Comparison of ENCODE assay signal across 10 cellular contexts in genomic region chr4:113784497-113785254, GRCh38. TPM values are rescaled to one million over a fixed set of nuclear protein-coding genes. Genes with fewer than 3 reads are reported as not detected.
DNase-seq lines count a peak whose midpoint lies in the region; ATAC-seq and TF ChIP-seq lines count a peak whose summit lies in the region.
"Had no signal": no experiment of that assay in that cellular context is flagged by ENCODE, and none has a peak within 500 bp of the region (broad histone marks: within the 10 kb centered on the region; RNA-seq: fewer than 3 reads in every experiment).

No MANE protein-coding gene starts in this region.

- BruUV-seq in MCF 10A (replicated peaks; lab: Mats Ljungman, UMichigan): no TSS peak

- H3K27ac Mint-ChIP-seq in MCF 10A (ENCODE audit: low read depth, unreplicated experiment): peak overlapping the region; percentile 10
- H3K27ac Mint-ChIP-seq in activated naive CD8-positive, alpha-beta T cell treated with anti-CD3 and anti-CD28 coated beads for 36 hours: peak overlapping the region; percentile 6
- H3K27ac Mint-ChIP-seq: CD4-positive, alpha-beta T cell had no signal

- intact Hi-C loops in MCF 10A (cut with micrococcal nuclease): loop anchor here (2.0 to 5.0 kb wide), 3 partner anchors 108 to 594 kb away; partner anchors contain the start of gene ARSJ
- intact Hi-C loops in breast epithelium (cut with DNase I; ENCODE audit: low total_unique reads): no loop called here
- intact Hi-C loops in left ventricle myocardium superior (cut with micrococcal nuclease): loop anchor here (5.0 kb wide), 1 partner anchor 598 kb away; no protein-coding TSS in a partner anchor
- intact Hi-C loops in upper lobe of right lung (cut with DNase I): no loop called here
- intact Hi-C loops in spleen (cut with DNase I; ENCODE audit: low total_unique reads): no loop called here

- no peaks in the 10 kb centered on the region for H3K9me3 Mint-ChIP-seq in MCF 10A (ENCODE audit: unreplicated experiment)
- peaks cover 5% of the 10 kb centered on the region for H3K9me3 Mint-ChIP-seq in activated naive CD8-positive, alpha-beta T cell treated with anti-CD3 and anti-CD28 coated beads for 36 hours
- H3K9me3 Mint-ChIP-seq: CD4-positive, alpha-beta T cell had no signal

- no peaks in the 10 kb centered on the region for H3K27me3 Mint-ChIP-seq in MCF 10A (ENCODE audit: insufficient read depth, unreplicated experiment)
- no peaks in the 10 kb centered on the region for H3K27me3 Mint-ChIP-seq in activated naive CD8-positive, alpha-beta T cell treated with anti-CD3 and anti-CD28 coated beads for 36 hours
- H3K27me3 Mint-ChIP-seq: CD4-positive, alpha-beta T cell had no signal

- ATAC-seq in left ventricle myocardium superior (peak; percentile 87), upper lobe of right lung (peak; percentile 88), HG02884 (IDR thresholded peaks at IDR 0.05; ENCODE audit: unreplicated experiment) (no peak)

- TF ChIP-seq CTCF in MCF 10A (IDR thresholded peaks at IDR 0.05; ENCODE audit: unreplicated experiment) (no peak), breast epithelium (IDR thresholded peaks at IDR 0.05) (no peak), upper lobe of right lung (IDR thresholded peaks at IDR 0.05) (no peak), spleen (IDR thresholded peaks at IDR 0.05 in 8 of 11, conservative IDR thresholded peaks at IDR 0.05 in 3 of 11) (no peak)

- POLR2A ChIA-PET in MCF 10A (lab: Yijun Ruan, JAX): interaction anchor here (0.7 to 2.1 kb wide), 13 partner anchors 14 to 319 kb away, joined by 3 to 10 read pairs (median 4); partner anchors contain the start of gene ARSJ

- H3K36me3 Mint-ChIP-seq in MCF 10A (ENCODE audit: insufficient read depth, unreplicated experiment): no peaks in the 10 kb centered on the region
- H3K36me3 Mint-ChIP-seq in activated naive CD8-positive, alpha-beta T cell treated with anti-CD3 and anti-CD28 coated beads for 36 hours: peaks cover 5% of the 10 kb centered on the region

- TF ChIP-seq POLR2A in breast epithelium (IDR thresholded peaks at IDR 0.05): no peak
- no peak for TF ChIP-seq POLR2A in spleen (IDR thresholded peaks at IDR 0.05)

- H3K27ac ChIP-seq in breast epithelium (no peak overlapping the region), upper lobe of right lung (no peak overlapping the region), spleen (peak overlapping the region in 4 of 8 donors; percentile 22 to 53 (median 45))

- no peaks in the 10 kb centered on the region for H3K9me3 ChIP-seq in breast epithelium
- H3K9me3 ChIP-seq in upper lobe of right lung: no peaks in the 10 kb centered on the region
- H3K9me3 ChIP-seq in spleen: no peaks in the 10 kb centered on the region

- 65 to 86% (median 70%) methylated on average over 2 of the region's 2 CpGs for WGBS in spleen, 5 donors

- H3K4me1 ChIP-seq in breast epithelium: no peaks in the 10 kb centered on the region
- peaks cover 7% of the 10 kb centered on the region for H3K4me1 ChIP-seq in upper lobe of right lung
- H3K4me1 ChIP-seq in spleen: peaks cover 0 to 22% (median 2%) of the 10 kb centered on the region in 6 donors

- H3K27me3 ChIP-seq in breast epithelium (no peaks in the 10 kb centered on the region), upper lobe of right lung (no peaks in the 10 kb centered on the region), spleen (replicated peaks in 1 of 7) (no peaks in the 10 kb centered on the region)

- no peak overlapping the region for H3K4me3 Mint-ChIP-seq in MCF 10A (ENCODE audit: unreplicated experiment)
- no peak overlapping the region for H3K4me3 Mint-ChIP-seq in activated naive CD8-positive, alpha-beta T cell treated with anti-CD3 and anti-CD28 coated beads for 36 hours
- H3K4me3 Mint-ChIP-seq: CD4-positive, alpha-beta T cell had no signal

- CTCF ChIA-PET in MCF 10A (lab: Yijun Ruan, JAX): interaction anchor here (0.6 to 2.7 kb wide), 13 partner anchors 53 to 598 kb away, joined by 3 to 15 read pairs (median 3); no protein-coding TSS in a partner anchor

- no peak overlapping the region for H3K4me3 ChIP-seq in breast epithelium
- no peak overlapping the region for H3K4me3 ChIP-seq in upper lobe of right lung
- no peak overlapping the region for H3K4me3 ChIP-seq in spleen

- no peaks in the 10 kb centered on the region for H3K36me3 ChIP-seq in breast epithelium
- H3K36me3 ChIP-seq in upper lobe of right lung: no peaks in the 10 kb centered on the region
- no peaks in the 10 kb centered on the region for H3K36me3 ChIP-seq in spleen

- DNase-seq in MCF 10A (ENCODE audit: unreplicated experiment): peak; percentile 98
- DNase-seq in breast epithelium (ENCODE audit: low spot score in 2 of 2): no peak
- no peak for DNase-seq in activated naive CD8-positive, alpha-beta T cell treated with anti-CD3 and anti-CD28 coated beads for 36 hours
- no peak for DNase-seq in left ventricle myocardium superior
- DNase-seq in upper lobe of right lung: no peak
- DNase-seq in spleen: no peak
- DNase-seq in GOT3 (lab: John Stamatoyannopoulos, UW): no peak
- DNase-seq: activated CD4-positive, alpha-beta T cell treated with anti-CD3 and anti-CD28 coated beads, Interleukin-2, amount 50 U/mL, for 48 hours; CD4-positive, alpha-beta T cell had no signal

- H3K4me1 Mint-ChIP-seq in MCF 10A (ENCODE audit: insufficient read depth, unreplicated experiment): peaks cover 20% of the 10 kb centered on the region
- H3K4me1 Mint-ChIP-seq in activated naive CD8-positive, alpha-beta T cell treated with anti-CD3 and anti-CD28 coated beads for 36 hours: peaks cover 15% of the 10 kb centered on the region

RNA-seq across cellular contexts. Expression of gene CAMK2D, which starts 23.1 kb away (rescaled TPM):
- total RNA-seq in MCF 10A (2022): 32.1 and 55.1 TPM in 2 replicates
- 10 to 100 TPM; 47.7 to 62.1 (median 57.7) TPM for total RNA-seq in breast epithelium
- total RNA-seq in activated naive CD8-positive, alpha-beta T cell treated with anti-CD3 and anti-CD28 coated beads for 36 hours: 10 to 100 TPM; 42.8 to 46.7 TPM
- total RNA-seq in left ventricle myocardium superior: 232 TPM
- 46.1 TPM for total RNA-seq in upper lobe of right lung
- total RNA-seq in spleen: 10 to 100 TPM; 30.7 to 44.2 (median 36.2) TPM
- polyA plus RNA-seq in spleen: 10 to 100 TPM in 1 of 3 donors, 1 to 10 TPM in 2; 5.9 to 14.5 (median 8.5) TPM

Comparison
In these comparisons a context has a peak if more than half of its experiments do, and no peak if none do; other contexts are left out.
1. intact Hi-C loops: an anchor here in MCF 10A (2.0 to 5.0 kb wide) and left ventricle myocardium superior (5.0 kb wide); none called in breast epithelium, upper lobe of right lung and spleen.